20 cellular contexts compared by ENCODE assay signal in the genomic region with DNA sequence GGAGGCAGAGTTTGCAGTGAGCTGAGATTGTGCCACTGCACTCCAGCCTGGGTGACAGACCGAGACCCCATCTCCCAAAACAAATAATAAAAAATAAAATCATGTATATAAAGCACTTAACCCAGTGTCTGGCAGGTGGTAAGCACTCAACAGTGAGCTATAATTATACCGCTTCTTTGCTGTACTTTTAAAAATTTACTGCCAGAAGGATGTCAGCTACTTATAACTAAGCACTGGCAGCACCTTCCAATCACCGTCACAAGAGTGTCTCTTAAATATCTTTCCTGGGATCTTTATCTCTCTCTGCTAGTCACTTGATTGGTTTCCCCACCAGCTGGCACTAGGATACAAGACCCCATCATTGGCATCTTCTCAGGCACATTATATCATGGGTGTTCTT. TPM values are rescaled to one million over a fixed set of nuclear protein-coding genes. Genes with fewer than 3 reads are reported as not detected.
A peak's percentile ranks its signal among the peaks of the same experiment; 100 is the strongest.
DNase-seq lines count a peak whose midpoint lies in the region; TF ChIP-seq lines count a peak whose summit lies in the region.
"Had no signal": no experiment of that assay in that cellular context is flagged by ENCODE, and none has a peak within 500 bp of the region (broad histone marks: within the 10 kb centered on the region; RNA-seq: fewer than 3 reads in every experiment).

No MANE protein-coding gene starts in this region.

- 81 to 85% methylated on average over 3 of the region's 3 CpGs for WGBS in sigmoid colon, 2 donors

- H3K4me3 ChIP-seq in sigmoid colon = no peak overlapping the region
- H3K4me3 ChIP-seq: GM12878, Peyer's patch had no signal

- peaks cover 0 to 34% (median 24%) of the 10 kb centered on the region in 4 donors for H3K4me1 ChIP-seq in sigmoid colon
- H3K4me1 ChIP-seq: BE2C, Peyer's patch had no signal

- TF ChIP-seq EP300 in sigmoid colon (IDR thresholded peaks at IDR 0.05) = no peak

- H3K27me3 ChIP-seq in sigmoid colon = no peaks in the 10 kb centered on the region
- H3K27me3 ChIP-seq: BE2C, Peyer's patch had no signal

- H3K36me3 ChIP-seq in sigmoid colon = no peaks in the 10 kb centered on the region
- H3K36me3 ChIP-seq: BE2C, Peyer's patch had no signal

- TF ChIP-seq CTCF in sigmoid colon (IDR thresholded peaks at IDR 0.05) = no peak

- H3K27ac ChIP-seq in sigmoid colon = peak overlapping the region in 3 of 4 donors; percentile 14 to 65 (median 49)
- H3K27ac ChIP-seq: KMS-11, Peyer's patch had no signal

- intact Hi-C loops in sigmoid colon (cut with DNase I) = no loop called here

- H3K9me3 ChIP-seq in sigmoid colon = no peaks in the 10 kb centered on the region
- H3K9me3 ChIP-seq: BE2C, Peyer's patch had no signal

- DNase-seq in NCI-H510A treated with DMSO at 0.1 percent for 48 hours (lab: John Stamatoyannopoulos, UW) (peak; percentile 24), NCI-H510A (lab: John Stamatoyannopoulos, UW) (no peak), NCI-H1105 treated with DMSO at 0.1 percent for 48 hours (lab: John Stamatoyannopoulos, UW) (peak; percentile 65), NCI-H524 treated with DMSO at 0.1 percent for 48 hours (lab: John Stamatoyannopoulos, UW) (peak; percentile 81), sigmoid colon (no peak), mesenteric fat pad (ENCODE audit: low spot score) (no peak), occipital lobe (lab: John Stamatoyannopoulos, UW) (no peak)
- DNase-seq: BE2C, DND-41, IMR-90, MV-4-11, NCI-H146, NCI-H2029 treated with DMSO at 0.1 percent for 48 hours, NCI-H748 treated with DMSO at 0.1 percent for 48 hours, Peyer's patch had no signal

- no peak for TF ChIP-seq POLR2A in sigmoid colon (IDR thresholded peaks at IDR 0.05)

RNA-seq across cellular contexts. Expression of gene DAPP1, which starts 53.9 kb away (rescaled TPM):
- total RNA-seq in sigmoid colon = 1 to 10 TPM in 3 of 4 donors, under 1 TPM in 1; 0.36 to 2.0 (median 1.2) TPM
- 10 to 100 TPM in 1 of 3 donors, 1 to 10 TPM in 2; 1.2 to 17.9 (median 3.0) TPM for polyA plus RNA-seq in sigmoid colon
- total RNA-seq in mesenteric fat pad = 4.9 TPM
- 0.94 TPM for total RNA-seq in occipital lobe
- total RNA-seq: A673, H4, IMR-90, SK-MEL-5 had no signal
- polyA plus RNA-seq: IMR-90 had no signal

Comparison
In these comparisons a context has a peak if more than half of its experiments do, and no peak if none do; other contexts are left out.
1. DNase-seq: peak in NCI-H510A treated with DMSO at 0.1 percent for 48 hours (single experiment), NCI-H1105 treated with DMSO at 0.1 percent for 48 hours (single experiment) and NCI-H524 treated with DMSO at 0.1 percent for 48 hours (single experiment); none in NCI-H510A (single experiment), sigmoid colon (single experiment), mesenteric fat pad (single experiment) and occipital lobe (single experiment).